18 cellular contexts compared by ENCODE assay signal in genomic region chr2:239710953-239711861, GRCh38.
DNase-seq lines count a peak whose midpoint lies in the region; ATAC-seq lines count a peak whose summit lies in the region.
"Had no signal": no experiment of that assay in that cellular context is flagged by ENCODE, and none has a peak within 500 bp of the region (broad histone marks: within the 10 kb centered on the region; RNA-seq: fewer than 3 reads in every experiment).

No MANE protein-coding gene starts in this region.

- peaks cover 11% of the 10 kb centered on the region for H3K27me3 Mint-ChIP-seq in activated CD8-positive, alpha-beta memory T cell treated with anti-CD3 and anti-CD28 coated beads, Interleukin-2, amount 10 ng/mL, durations not matched to agents 7 days and 5 days

- H3K36me3 Mint-ChIP-seq in activated CD8-positive, alpha-beta memory T cell treated with anti-CD3 and anti-CD28 coated beads, Interleukin-2, amount 10 ng/mL, durations not matched to agents 7 days and 5 days, result no peaks in the 10 kb centered on the region

- peak; percentile 12 for DNase-seq in activated CD8-positive, alpha-beta memory T cell treated with anti-CD3 and anti-CD28 coated beads, Interleukin-2, amount 50 U/mL, for 48 hours
- no peak for DNase-seq in activated CD8-positive, alpha-beta memory T cell treated with anti-CD3 and anti-CD28 coated beads, Interleukin-2, amount 10 ng/mL, durations not matched to agents 7 days and 5 days
- DNase-seq in islet precursor cell (peak; percentile 29), posterior vena cava (ENCODE audit: low spot score) (peak; percentile 62), ureter (ENCODE audit: low spot score) (peak; percentile 28), foreskin melanocyte (no peak), NCI-H510A treated with DMSO at 0.1 percent for 48 hours (lab: John Stamatoyannopoulos, UW) (no peak), COR-L47 (lab: John Stamatoyannopoulos, UW) (no peak)
- DNase-seq: BE2C; CD4-positive, alpha-beta memory T cell; HCEC 1CT; Kasumi-1; MM.1S; NCI-H1105 treated with DMSO at 0.1 percent for 48 hours; NCI-H187; NCI-H69; SHP77 had no signal

- no peak overlapping the region for H3K4me3 Mint-ChIP-seq in activated CD8-positive, alpha-beta memory T cell treated with anti-CD3 and anti-CD28 coated beads, Interleukin-2, amount 10 ng/mL, durations not matched to agents 7 days and 5 days
- H3K4me3 Mint-ChIP-seq: CD4-positive, alpha-beta memory T cell; IgD-negative memory B cell had no signal

- intact Hi-C loops in posterior vena cava (cut with DNase I), result no loop called here

- H3K4me1 Mint-ChIP-seq in activated CD8-positive, alpha-beta memory T cell treated with anti-CD3 and anti-CD28 coated beads, Interleukin-2, amount 10 ng/mL, durations not matched to agents 7 days and 5 days, result no peaks in the 10 kb centered on the region
- H3K4me1 Mint-ChIP-seq: CD4-positive, alpha-beta memory T cell had no signal

- H3K9me3 Mint-ChIP-seq in activated CD8-positive, alpha-beta memory T cell treated with anti-CD3 and anti-CD28 coated beads, Interleukin-2, amount 10 ng/mL, durations not matched to agents 7 days and 5 days (ENCODE audit: low read depth), result peaks cover 13% of the 10 kb centered on the region

- CTCF ChIA-PET in activated CD8-positive, alpha-beta memory T cell treated with anti-CD3 and anti-CD28 coated beads, Interleukin-2, amount 10 ng/mL, durations not matched to agents 7 days and 5 days (lab: Charles Lee), result no interaction called here

- no peak for ATAC-seq in activated CD8-positive, alpha-beta memory T cell treated with anti-CD3 and anti-CD28 coated beads, Interleukin-2, amount 10 ng/mL, durations not matched to agents 7 days and 5 days

- no peak overlapping the region for H3K27ac Mint-ChIP-seq in activated CD8-positive, alpha-beta memory T cell treated with anti-CD3 and anti-CD28 coated beads, Interleukin-2, amount 10 ng/mL, durations not matched to agents 7 days and 5 days

Comparison
In these comparisons a context has a peak if more than half of its experiments do, and no peak if none do; other contexts are left out.
1. DNase-seq: peak in activated CD8-positive, alpha-beta memory T cell treated with anti-CD3 and anti-CD28 coated beads, Interleukin-2, amount 50 U/mL, for 48 hours (single experiment), islet precursor cell (single experiment), posterior vena cava (single experiment) and ureter (single experiment); none in activated CD8-positive, alpha-beta memory T cell treated with anti-CD3 and anti-CD28 coated beads, Interleukin-2, amount 10 ng/mL, durations not matched to agents 7 days and 5 days (single experiment), foreskin melanocyte (single experiment), NCI-H510A treated with DMSO at 0.1 percent for 48 hours (single experiment) and COR-L47 (single experiment).